ENCODE assay signal across 1 cellular context in the genomic region with DNA sequence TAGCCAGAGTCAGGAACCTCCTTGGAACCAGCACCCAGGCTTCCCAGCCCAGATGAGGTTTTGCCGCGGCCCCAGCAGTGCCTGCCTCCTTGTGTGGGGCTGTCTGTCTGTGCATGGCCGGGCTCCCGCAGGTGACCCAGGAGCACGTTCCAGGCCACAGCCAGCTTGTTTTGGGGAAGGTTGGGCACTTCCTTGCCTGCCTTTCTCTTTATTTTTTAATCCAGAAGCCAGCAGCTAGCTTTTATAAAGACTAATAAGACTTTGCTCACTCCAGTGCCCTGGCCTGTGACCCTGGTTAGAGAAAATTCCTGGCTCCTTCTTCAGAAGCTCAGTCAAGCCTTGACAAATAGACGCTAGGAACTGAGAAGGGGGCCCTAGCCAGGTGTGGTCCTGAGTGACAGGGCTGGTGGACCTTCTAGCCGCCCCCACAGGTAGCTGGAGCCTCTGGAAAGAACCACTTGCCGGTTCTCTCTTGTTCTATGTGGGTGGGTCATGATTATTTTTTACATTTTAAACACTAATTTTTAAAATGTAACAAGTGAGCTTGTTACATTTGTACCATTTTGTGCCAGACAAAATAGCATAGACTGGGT.
TF ChIP-seq lines count a peak whose summit lies in the region.

No MANE protein-coding gene starts in this region.

TF ChIP-seq in IMR-90, 13 proteins besides CTCF, POLR2A, EP300 and RAD21 (continued from another document):
- no peak for TF ChIP-seq CEBPB (IDR thresholded peaks at IDR 0.05; ENCODE audit: low read depth, low read length)
- TF ChIP-seq CHD1 (IDR thresholded peaks at IDR 0.05; ENCODE audit: low read depth, low read length), result no peak
- no peak for TF ChIP-seq MAZ (IDR thresholded peaks at IDR 0.05; ENCODE audit: borderline replicate concordance, low read depth, low read length)
- TF ChIP-seq RFX5 (IDR thresholded peaks at IDR 0.05; ENCODE audit: low read depth, low read length), result no peak
- no peak for TF ChIP-seq NFE2L2 (IDR thresholded peaks at IDR 0.05; ENCODE audit: low read depth, low read length)
